1 cellular context compared by ENCODE assay signal in the genomic region with DNA sequence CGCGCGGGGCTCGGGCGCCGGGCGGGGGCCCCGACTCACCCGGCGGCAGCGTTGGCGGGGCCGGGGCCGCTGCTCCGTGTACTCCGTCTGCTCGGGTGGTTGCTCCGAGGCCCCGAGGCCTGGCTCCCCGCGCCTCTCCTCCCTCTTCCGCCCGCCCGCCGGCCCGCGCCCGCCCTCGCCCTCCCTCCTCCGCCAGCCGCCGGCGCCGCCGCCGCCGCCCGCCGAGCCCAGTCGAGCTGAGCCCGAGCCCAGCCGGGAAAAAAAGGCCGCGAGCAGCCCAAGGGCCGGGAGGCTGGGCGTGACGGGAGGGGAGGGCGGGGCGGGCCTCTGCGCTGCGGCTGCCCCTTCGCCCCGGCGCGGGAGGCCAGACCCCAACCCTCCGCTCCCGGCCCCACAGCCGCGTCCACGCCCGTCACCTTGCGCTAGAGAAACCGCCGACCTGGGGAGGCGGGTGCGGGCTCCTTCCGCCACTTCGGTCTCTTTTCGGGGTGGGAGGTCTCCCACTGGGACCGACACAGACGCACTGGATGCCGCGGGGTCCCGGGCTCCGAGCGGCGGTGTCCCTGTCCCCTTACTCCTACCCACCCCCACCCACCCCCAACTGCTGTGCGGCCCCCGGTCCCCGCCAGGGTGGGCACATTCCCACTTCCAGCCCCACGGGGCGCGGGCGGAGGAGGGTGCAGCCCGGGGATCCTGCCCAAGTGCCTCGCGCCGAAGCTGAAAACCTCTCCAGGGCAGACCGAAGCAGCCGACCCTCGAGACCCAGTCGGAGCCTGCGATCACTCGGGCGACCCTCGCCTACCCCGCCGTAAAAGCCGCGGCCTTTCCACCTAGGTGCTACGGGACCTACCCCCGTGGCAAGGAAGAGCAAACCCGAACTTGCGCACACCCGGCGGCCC.
TF ChIP-seq lines count a peak whose summit lies in the region.

Gene CERS2 (minus strand): TSS at position 256 of the 899 bp plus-strand sequence. CDS start 5,745 bp downstream, outside the sequence.

TF ChIP-seq in HepG2, 621 proteins besides CTCF, POLR2A, EP300 and RAD21 (continued from another document and continues in another):
- TF ChIP-seq, protein P1, sequence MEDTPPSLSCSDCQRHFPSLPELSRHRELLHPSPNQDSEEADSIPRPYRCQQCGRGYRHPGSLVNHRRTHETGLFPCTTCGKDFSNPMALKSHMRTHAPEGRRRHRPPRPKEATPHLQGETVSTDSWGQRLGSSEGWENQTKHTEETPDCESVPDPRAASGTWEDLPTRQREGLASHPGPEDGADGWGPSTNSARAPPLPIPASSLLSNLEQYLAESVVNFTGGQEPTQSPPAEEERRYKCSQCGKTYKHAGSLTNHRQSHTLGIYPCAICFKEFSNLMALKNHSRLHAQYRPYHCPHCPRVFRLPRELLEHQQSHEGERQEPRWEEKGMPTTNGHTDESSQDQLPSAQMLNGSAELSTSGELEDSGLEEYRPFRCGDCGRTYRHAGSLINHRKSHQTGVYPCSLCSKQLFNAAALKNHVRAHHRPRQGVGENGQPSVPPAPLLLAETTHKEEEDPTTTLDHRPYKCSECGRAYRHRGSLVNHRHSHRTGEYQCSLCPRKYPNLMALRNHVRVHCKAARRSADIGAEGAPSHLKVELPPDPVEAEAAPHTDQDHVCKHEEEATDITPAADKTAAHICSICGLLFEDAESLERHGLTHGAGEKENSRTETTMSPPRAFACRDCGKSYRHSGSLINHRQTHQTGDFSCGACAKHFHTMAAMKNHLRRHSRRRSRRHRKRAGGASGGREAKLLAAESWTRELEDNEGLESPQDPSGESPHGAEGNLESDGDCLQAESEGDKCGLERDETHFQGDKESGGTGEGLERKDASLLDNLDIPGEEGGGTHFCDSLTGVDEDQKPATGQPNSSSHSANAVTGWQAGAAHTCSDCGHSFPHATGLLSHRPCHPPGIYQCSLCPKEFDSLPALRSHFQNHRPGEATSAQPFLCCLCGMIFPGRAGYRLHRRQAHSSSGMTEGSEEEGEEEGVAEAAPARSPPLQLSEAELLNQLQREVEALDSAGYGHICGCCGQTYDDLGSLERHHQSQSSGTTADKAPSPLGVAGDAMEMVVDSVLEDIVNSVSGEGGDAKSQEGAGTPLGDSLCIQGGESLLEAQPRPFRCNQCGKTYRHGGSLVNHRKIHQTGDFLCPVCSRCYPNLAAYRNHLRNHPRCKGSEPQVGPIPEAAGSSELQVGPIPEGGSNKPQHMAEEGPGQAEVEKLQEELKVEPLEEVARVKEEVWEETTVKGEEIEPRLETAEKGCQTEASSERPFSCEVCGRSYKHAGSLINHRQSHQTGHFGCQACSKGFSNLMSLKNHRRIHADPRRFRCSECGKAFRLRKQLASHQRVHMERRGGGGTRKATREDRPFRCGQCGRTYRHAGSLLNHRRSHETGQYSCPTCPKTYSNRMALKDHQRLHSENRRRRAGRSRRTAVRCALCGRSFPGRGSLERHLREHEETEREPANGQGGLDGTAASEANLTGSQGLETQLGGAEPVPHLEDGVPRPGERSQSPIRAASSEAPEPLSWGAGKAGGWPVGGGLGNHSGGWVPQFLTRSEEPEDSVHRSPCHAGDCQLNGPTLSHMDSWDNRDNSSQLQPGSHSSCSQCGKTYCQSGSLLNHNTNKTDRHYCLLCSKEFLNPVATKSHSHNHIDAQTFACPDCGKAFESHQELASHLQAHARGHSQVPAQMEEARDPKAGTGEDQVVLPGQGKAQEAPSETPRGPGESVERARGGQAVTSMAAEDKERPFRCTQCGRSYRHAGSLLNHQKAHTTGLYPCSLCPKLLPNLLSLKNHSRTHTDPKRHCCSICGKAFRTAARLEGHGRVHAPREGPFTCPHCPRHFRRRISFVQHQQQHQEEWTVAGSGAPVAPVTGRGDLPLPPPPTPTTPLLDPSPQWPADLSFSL (CRISPR knock-in tag; IDR thresholded peaks at IDR 0.05), result no peak
- TF ChIP-seq FLYWCH1 (CRISPR knock-in tag; IDR thresholded peaks at IDR 0.05) (no peak), ZNF652 (CRISPR knock-in tag; IDR thresholded peaks at IDR 0.05; ENCODE audit: borderline replicate concordance, low read depth) (no peak), ATRX (CRISPR knock-in tag; IDR thresholded peaks at IDR 0.05; ENCODE audit: borderline replicate concordance) (no peak), ZFP82 (CRISPR knock-in tag; IDR thresholded peaks at IDR 0.05; ENCODE audit: borderline replicate concordance) (no peak), DMAP1 (CRISPR knock-in tag; IDR thresholded peaks at IDR 0.05) (0 out of 2 replicates have a peak, but pooled peaks have one; percentile 39), EED (CRISPR knock-in tag; IDR thresholded peaks at IDR 0.05) (no peak), HNF4A (CRISPR knock-in tag; IDR thresholded peaks at IDR 0.05) (no peak), SAP130 (CRISPR knock-in tag; IDR thresholded peaks at IDR 0.05; ENCODE audit: low read depth) (peak; percentile 71), KLF11 (CRISPR knock-in tag; IDR thresholded peaks at IDR 0.05) (no peak), ZNF775 (CRISPR knock-in tag; IDR thresholded peaks at IDR 0.05; ENCODE audit: borderline replicate concordance) (no peak), DR1 (CRISPR knock-in tag; IDR thresholded peaks at IDR 0.05) (no peak), FOXJ3 (CRISPR knock-in tag; IDR thresholded peaks at IDR 0.05; ENCODE audit: borderline replicate concordance) (no peak), RBM39 (IDR thresholded peaks at IDR 0.05; ENCODE audit: low read depth, low read length, poor library complexity, severe bottlenecking) (peak; percentile 19), JUN (CRISPR knock-in tag; IDR thresholded peaks at IDR 0.05) (no peak), ZNF136 (CRISPR knock-in tag; IDR thresholded peaks at IDR 0.05; ENCODE audit: low read depth) (no peak), HNRNPK (IDR thresholded peaks at IDR 0.05; ENCODE audit: low read depth, low read length, poor library complexity, severe bottlenecking) (peak; percentile 92), ZFP91 (CRISPR knock-in tag; IDR thresholded peaks at IDR 0.05; ENCODE audit: borderline replicate concordance) (peak; percentile 19; the same call in 1 of the 2 replicates), ZNF749 (CRISPR knock-in tag; IDR thresholded peaks at IDR 0.05; ENCODE audit: borderline replicate concordance) (no peak), ZNF597 (CRISPR knock-in tag; IDR thresholded peaks at IDR 0.05) (no peak), FOXA1 (IDR thresholded peaks at IDR 0.05) (no peak), FOXA1 (CRISPR knock-in tag; IDR thresholded peaks at IDR 0.05) (no peak)
- TF ChIP-seq, protein P2, sequence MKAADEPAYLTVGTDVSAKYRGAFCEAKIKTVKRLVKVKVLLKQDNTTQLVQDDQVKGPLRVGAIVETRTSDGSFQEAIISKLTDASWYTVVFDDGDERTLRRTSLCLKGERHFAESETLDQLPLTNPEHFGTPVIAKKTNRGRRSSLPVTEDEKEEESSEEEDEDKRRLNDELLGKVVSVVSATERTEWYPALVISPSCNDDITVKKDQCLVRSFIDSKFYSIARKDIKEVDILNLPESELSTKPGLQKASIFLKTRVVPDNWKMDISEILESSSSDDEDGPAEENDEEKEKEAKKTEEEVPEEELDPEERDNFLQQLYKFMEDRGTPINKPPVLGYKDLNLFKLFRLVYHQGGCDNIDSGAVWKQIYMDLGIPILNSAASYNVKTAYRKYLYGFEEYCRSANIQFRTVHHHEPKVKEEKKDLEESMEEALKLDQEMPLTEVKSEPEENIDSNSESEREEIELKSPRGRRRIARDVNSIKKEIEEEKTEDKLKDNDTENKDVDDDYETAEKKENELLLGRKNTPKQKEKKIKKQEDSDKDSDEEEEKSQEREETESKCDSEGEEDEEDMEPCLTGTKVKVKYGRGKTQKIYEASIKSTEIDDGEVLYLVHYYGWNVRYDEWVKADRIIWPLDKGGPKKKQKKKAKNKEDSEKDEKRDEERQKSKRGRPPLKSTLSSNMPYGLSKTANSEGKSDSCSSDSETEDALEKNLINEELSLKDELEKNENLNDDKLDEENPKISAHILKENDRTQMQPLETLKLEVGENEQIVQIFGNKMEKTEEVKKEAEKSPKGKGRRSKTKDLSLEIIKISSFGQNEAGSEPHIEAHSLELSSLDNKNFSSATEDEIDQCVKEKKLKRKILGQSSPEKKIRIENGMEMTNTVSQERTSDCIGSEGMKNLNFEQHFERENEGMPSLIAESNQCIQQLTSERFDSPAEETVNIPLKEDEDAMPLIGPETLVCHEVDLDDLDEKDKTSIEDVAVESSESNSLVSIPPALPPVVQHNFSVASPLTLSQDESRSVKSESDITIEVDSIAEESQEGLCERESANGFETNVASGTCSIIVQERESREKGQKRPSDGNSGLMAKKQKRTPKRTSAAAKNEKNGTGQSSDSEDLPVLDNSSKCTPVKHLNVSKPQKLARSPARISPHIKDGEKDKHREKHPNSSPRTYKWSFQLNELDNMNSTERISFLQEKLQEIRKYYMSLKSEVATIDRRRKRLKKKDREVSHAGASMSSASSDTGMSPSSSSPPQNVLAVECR (CRISPR knock-in tag; IDR thresholded peaks at IDR 0.05; ENCODE audit: borderline replicate concordance), result peak; percentile 40; the same call in 1 of the 2 replicates
- TF ChIP-seq, protein P3, sequence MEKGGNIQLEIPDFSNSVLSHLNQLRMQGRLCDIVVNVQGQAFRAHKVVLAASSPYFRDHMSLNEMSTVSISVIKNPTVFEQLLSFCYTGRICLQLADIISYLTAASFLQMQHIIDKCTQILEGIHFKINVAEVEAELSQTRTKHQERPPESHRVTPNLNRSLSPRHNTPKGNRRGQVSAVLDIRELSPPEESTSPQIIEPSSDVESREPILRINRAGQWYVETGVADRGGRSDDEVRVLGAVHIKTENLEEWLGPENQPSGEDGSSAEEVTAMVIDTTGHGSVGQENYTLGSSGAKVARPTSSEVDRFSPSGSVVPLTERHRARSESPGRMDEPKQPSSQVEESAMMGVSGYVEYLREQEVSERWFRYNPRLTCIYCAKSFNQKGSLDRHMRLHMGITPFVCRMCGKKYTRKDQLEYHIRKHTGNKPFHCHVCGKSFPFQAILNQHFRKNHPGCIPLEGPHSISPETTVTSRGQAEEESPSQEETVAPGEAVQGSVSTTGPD (CRISPR knock-in tag; IDR thresholded peaks at IDR 0.05), result no peak
- TF ChIP-seq, protein P4, sequence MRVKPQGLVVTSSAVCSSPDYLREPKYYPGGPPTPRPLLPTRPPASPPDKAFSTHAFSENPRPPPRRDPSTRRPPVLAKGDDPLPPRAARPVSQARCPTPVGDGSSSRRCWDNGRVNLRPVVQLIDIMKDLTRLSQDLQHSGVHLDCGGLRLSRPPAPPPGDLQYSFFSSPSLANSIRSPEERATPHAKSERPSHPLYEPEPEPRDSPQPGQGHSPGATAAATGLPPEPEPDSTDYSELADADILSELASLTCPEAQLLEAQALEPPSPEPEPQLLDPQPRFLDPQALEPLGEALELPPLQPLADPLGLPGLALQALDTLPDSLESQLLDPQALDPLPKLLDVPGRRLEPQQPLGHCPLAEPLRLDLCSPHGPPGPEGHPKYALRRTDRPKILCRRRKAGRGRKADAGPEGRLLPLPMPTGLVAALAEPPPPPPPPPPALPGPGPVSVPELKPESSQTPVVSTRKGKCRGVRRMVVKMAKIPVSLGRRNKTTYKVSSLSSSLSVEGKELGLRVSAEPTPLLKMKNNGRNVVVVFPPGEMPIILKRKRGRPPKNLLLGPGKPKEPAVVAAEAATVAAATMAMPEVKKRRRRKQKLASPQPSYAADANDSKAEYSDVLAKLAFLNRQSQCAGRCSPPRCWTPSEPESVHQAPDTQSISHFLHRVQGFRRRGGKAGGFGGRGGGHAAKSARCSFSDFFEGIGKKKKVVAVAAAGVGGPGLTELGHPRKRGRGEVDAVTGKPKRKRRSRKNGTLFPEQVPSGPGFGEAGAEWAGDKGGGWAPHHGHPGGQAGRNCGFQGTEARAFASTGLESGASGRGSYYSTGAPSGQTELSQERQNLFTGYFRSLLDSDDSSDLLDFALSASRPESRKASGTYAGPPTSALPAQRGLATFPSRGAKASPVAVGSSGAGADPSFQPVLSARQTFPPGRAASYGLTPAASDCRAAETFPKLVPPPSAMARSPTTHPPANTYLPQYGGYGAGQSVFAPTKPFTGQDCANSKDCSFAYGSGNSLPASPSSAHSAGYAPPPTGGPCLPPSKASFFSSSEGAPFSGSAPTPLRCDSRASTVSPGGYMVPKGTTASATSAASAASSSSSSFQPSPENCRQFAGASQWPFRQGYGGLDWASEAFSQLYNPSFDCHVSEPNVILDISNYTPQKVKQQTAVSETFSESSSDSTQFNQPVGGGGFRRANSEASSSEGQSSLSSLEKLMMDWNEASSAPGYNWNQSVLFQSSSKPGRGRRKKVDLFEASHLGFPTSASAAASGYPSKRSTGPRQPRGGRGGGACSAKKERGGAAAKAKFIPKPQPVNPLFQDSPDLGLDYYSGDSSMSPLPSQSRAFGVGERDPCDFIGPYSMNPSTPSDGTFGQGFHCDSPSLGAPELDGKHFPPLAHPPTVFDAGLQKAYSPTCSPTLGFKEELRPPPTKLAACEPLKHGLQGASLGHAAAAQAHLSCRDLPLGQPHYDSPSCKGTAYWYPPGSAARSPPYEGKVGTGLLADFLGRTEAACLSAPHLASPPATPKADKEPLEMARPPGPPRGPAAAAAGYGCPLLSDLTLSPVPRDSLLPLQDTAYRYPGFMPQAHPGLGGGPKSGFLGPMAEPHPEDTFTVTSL (CRISPR knock-in tag; IDR thresholded peaks at IDR 0.05; ENCODE audit: borderline replicate concordance), result no peak
- TF ChIP-seq, protein P5, sequence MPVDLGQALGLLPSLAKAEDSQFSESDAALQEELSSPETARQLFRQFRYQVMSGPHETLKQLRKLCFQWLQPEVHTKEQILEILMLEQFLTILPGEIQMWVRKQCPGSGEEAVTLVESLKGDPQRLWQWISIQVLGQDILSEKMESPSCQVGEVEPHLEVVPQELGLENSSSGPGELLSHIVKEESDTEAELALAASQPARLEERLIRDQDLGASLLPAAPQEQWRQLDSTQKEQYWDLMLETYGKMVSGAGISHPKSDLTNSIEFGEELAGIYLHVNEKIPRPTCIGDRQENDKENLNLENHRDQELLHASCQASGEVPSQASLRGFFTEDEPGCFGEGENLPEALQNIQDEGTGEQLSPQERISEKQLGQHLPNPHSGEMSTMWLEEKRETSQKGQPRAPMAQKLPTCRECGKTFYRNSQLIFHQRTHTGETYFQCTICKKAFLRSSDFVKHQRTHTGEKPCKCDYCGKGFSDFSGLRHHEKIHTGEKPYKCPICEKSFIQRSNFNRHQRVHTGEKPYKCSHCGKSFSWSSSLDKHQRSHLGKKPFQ (CRISPR knock-in tag; IDR thresholded peaks at IDR 0.05; ENCODE audit: insufficient replicate concordance), result no peak
